ENCODE assay signal across 11 cellular contexts in genomic region chr9:5671711-5672353, GRCh38. TPM values are rescaled to one million over a fixed set of nuclear protein-coding genes. Genes with fewer than 3 reads are reported as not detected.
A peak's percentile ranks its signal among the peaks of the same experiment; 100 is the strongest.
DNase-seq lines count a peak whose midpoint lies in the region; TF ChIP-seq lines count a peak whose summit lies in the region.
"Had no signal": no experiment of that assay in that cellular context is flagged by ENCODE, and none has a peak within 500 bp of the region (broad histone marks: within the 10 kb centered on the region; RNA-seq: fewer than 3 reads in every experiment).

No MANE protein-coding gene starts in this region.

- no peak overlapping the region for H3K4me3 ChIP-seq in HEK293 (ENCODE audit: low read depth, low read length)
- H3K4me3 ChIP-seq: SK-N-MC had no signal

- H3K27ac ChIP-seq in HEK293 (ENCODE audit: extremely low read depth, low read depth, low read length): no peak overlapping the region
- H3K27ac ChIP-seq: HL-60, SK-N-MC had no signal

- no peaks in the 10 kb centered on the region for H3K27me3 Mint-ChIP-seq in T-helper 2 cell treated with Interferon-gamma antibody and Interleukin-4, amounts not matched to agents 5 μg/mL and 100 μg/mL, for 36 hours (ENCODE audit: low read depth)
- no peaks in the 10 kb centered on the region for H3K27me3 Mint-ChIP-seq in chondrocyte (ENCODE audit: low read depth)
- H3K27me3 Mint-ChIP-seq: activated CD8-positive, alpha-beta memory T cell treated with anti-CD3 and anti-CD28 coated beads, Interleukin-2, amount 10 ng/mL, durations not matched to agents 7 days and 5 days had no signal

- peaks cover 20% of the 10 kb centered on the region for H3K4me1 Mint-ChIP-seq in T-helper 2 cell treated with Interferon-gamma antibody and Interleukin-4, amounts not matched to agents 5 μg/mL and 100 μg/mL, for 36 hours (ENCODE audit: low read depth)
- H3K4me1 Mint-ChIP-seq in chondrocyte (ENCODE audit: low read depth): peaks cover 30% of the 10 kb centered on the region

- DNase-seq in NCI-H2107 treated with DMSO at 0.1 percent for 48 hours (lab: John Stamatoyannopoulos, UW; ENCODE audit: unreplicated experiment) (peak; percentile 45), NCI-H2107 (lab: John Stamatoyannopoulos, UW) (no peak), left kidney (ENCODE audit: low read depth, low spot score) (peak; percentile 42), chondrocyte (ENCODE audit: low spot score) (no peak), middle frontal gyrus (ENCODE audit: extremely low spot score, low spot score) (no peak), midbrain (lab: John Stamatoyannopoulos, UW) (no peak)
- DNase-seq in T-helper 2 cell treated with Interferon-gamma antibody and Interleukin-4, amounts not matched to agents 5 μg/mL and 100 μg/mL, for 36 hours (ENCODE audit: low spot score): no peak
- DNase-seq: activated CD8-positive, alpha-beta memory T cell treated with anti-CD3 and anti-CD28 coated beads, Interleukin-2, amount 10 ng/mL, durations not matched to agents 7 days and 5 days had no signal

- H3K36me3 ChIP-seq in HEK293 (ENCODE audit: control insufficient read depth in 2 of 2, insufficient read depth in 1 of 2, low read length in 2 of 2): no peaks in the 10 kb centered on the region

- POLR2A ChIA-PET in HEK293 (lab: Yijun Ruan, JAX): interaction anchor here (1.3 kb wide), 1 partner anchor 43 kb away, joined by 7 read pairs; the partner anchor contains the start of gene RIC1

- peaks cover 3% of the 10 kb centered on the region for H3K9me3 Mint-ChIP-seq in T-helper 2 cell treated with Interferon-gamma antibody and Interleukin-4, amounts not matched to agents 5 μg/mL and 100 μg/mL, for 36 hours
- peaks cover 7% of the 10 kb centered on the region for H3K9me3 Mint-ChIP-seq in chondrocyte (ENCODE audit: low read depth)

- no peaks in the 10 kb centered on the region for H3K9me3 ChIP-seq in HEK293 (ENCODE audit: control insufficient read depth, insufficient read depth, low read depth, low read length)

- H3K4me3 Mint-ChIP-seq in T-helper 2 cell treated with Interferon-gamma antibody and Interleukin-4, amounts not matched to agents 5 μg/mL and 100 μg/mL, for 36 hours: peak overlapping the region; percentile 23
- no peak overlapping the region for H3K4me3 Mint-ChIP-seq in chondrocyte (ENCODE audit: unreplicated experiment)
- H3K4me3 Mint-ChIP-seq: activated CD8-positive, alpha-beta memory T cell treated with anti-CD3 and anti-CD28 coated beads, Interleukin-2, amount 10 ng/mL, durations not matched to agents 7 days and 5 days had no signal

- H3K4me1 ChIP-seq in HEK293 (ENCODE audit: control insufficient read depth, insufficient read depth, low read length): peaks cover 7% of the 10 kb centered on the region; the same call in 1 of the 2 replicates

- CTCF ChIA-PET in HEK293 (lab: Yijun Ruan, JAX): interaction anchor here (0.6 to 0.7 kb wide), 2 partner anchors 107 to 766 kb away, joined by 3 read pairs; no protein-coding TSS in a partner anchor

- TF ChIP-seq CTCF in HEK293 (tag by site-specific recombination; IDR thresholded peaks at IDR 0.05): no peak
- TF ChIP-seq CTCF in chondrocyte (IDR thresholded peaks at IDR 0.05): no peak

- peak overlapping the region; percentile 24 for H3K27ac Mint-ChIP-seq in T-helper 2 cell treated with Interferon-gamma antibody and Interleukin-4, amounts not matched to agents 5 μg/mL and 100 μg/mL, for 36 hours
- H3K27ac Mint-ChIP-seq in chondrocyte (ENCODE audit: unreplicated experiment): no peak overlapping the region
- H3K27ac Mint-ChIP-seq: activated CD8-positive, alpha-beta memory T cell treated with anti-CD3 and anti-CD28 coated beads, Interleukin-2, amount 10 ng/mL, durations not matched to agents 7 days and 5 days had no signal

- peaks cover 19% of the 10 kb centered on the region for H3K36me3 Mint-ChIP-seq in T-helper 2 cell treated with Interferon-gamma antibody and Interleukin-4, amounts not matched to agents 5 μg/mL and 100 μg/mL, for 36 hours (ENCODE audit: low read depth)
- H3K36me3 Mint-ChIP-seq in chondrocyte (ENCODE audit: low read depth): peaks cover 2% of the 10 kb centered on the region

TF ChIP-seq in HEK293, 187 proteins besides CTCF, POLR2A, EP300 and RAD21 (continues in another document):
- TF ChIP-seq TCF7L2 (IDR thresholded peaks at IDR 0.05; ENCODE audit: borderline replicate concordance, low read depth, low read length) (peak; percentile 56; the same call in 1 of the 2 replicates), TRIM28 (IDR thresholded peaks at IDR 0.05; ENCODE audit: borderline replicate concordance, low read length) (no peak), ZNF16 (tag by site-specific recombination; IDR thresholded peaks at IDR 0.05; ENCODE audit: low read depth) (no peak), ELK4 (IDR thresholded peaks at IDR 0.05; ENCODE audit: borderline replicate concordance, low read depth, low read length) (no peak), SCRT2 (tag by site-specific recombination; IDR thresholded peaks at IDR 0.05) (peak; percentile 95), ZNF112 (tag by site-specific recombination; IDR thresholded peaks at IDR 0.05) (no peak), ZNF132 (tag by site-specific recombination; IDR thresholded peaks at IDR 0.05; ENCODE audit: borderline replicate concordance) (no peak), ZNF221 (tag by site-specific recombination; IDR thresholded peaks at IDR 0.05; ENCODE audit: borderline replicate concordance) (no peak), ZNF157 (tag by site-specific recombination; IDR thresholded peaks at IDR 0.05) (no peak), RBAK (tag by site-specific recombination; IDR thresholded peaks at IDR 0.05) (no peak), ZNF175 (tag by site-specific recombination; IDR thresholded peaks at IDR 0.05) (no peak), ZBTB10 (tag by site-specific recombination; IDR thresholded peaks at IDR 0.05) (no peak), ZNF621 (tag by site-specific recombination; IDR thresholded peaks at IDR 0.05) (no peak), BCL6B (tag by site-specific recombination; IDR thresholded peaks at IDR 0.05) (no peak), ZBTB7A (tag by site-specific recombination; IDR thresholded peaks at IDR 0.05; ENCODE audit: low read depth) (no peak), ZNF311 (tag by site-specific recombination; IDR thresholded peaks at IDR 0.05; ENCODE audit: borderline replicate concordance) (no peak), KLF1 (tag by site-specific recombination; IDR thresholded peaks at IDR 0.05) (no peak), ZFP69B (tag by site-specific recombination; IDR thresholded peaks at IDR 0.05) (no peak), ZNF140 (tag by site-specific recombination; IDR thresholded peaks at IDR 0.05) (no peak), GLIS1 (tag by site-specific recombination; IDR thresholded peaks at IDR 0.05) (peak; percentile 59), ZIC2 (tag by site-specific recombination; IDR thresholded peaks at IDR 0.05) (peak; percentile 57), ZNF670 (tag by site-specific recombination; IDR thresholded peaks at IDR 0.05; ENCODE audit: low read depth) (no peak), ZNF211 (tag by site-specific recombination; IDR thresholded peaks at IDR 0.05; ENCODE audit: low read depth) (no peak), ZNF792 (tag by site-specific recombination; IDR thresholded peaks at IDR 0.05) (no peak), ZNF366 (tag by site-specific recombination; conservative IDR thresholded peaks at IDR 0.05) (no peak), ZBTB17 (tag by site-specific recombination; IDR thresholded peaks at IDR 0.05) (0 out of 2 replicates have a peak, but pooled peaks have one; percentile 15)

RNA-seq across cellular contexts. Expression of gene RIC1, which starts 42.9 kb away (rescaled TPM):
- 34.4 to 40.7 TPM (median 39.3 TPM) in 3 replicates for total RNA-seq in chondrocyte

Comparison
In these comparisons a context has a peak if more than half of its experiments do, and no peak if none do; other contexts are left out.
1. DNase-seq: peak in NCI-H2107 treated with DMSO at 0.1 percent for 48 hours (single experiment) and left kidney (single experiment); none in NCI-H2107 (single experiment), T-helper 2 cell treated with Interferon-gamma antibody and Interleukin-4, amounts not matched to agents 5 μg/mL and 100 μg/mL, for 36 hours (single experiment), chondrocyte (single experiment), middle frontal gyrus (single experiment) and midbrain (single experiment).